Comparison of ENCODE assay signal across 19 cellular contexts in the genomic region with DNA sequence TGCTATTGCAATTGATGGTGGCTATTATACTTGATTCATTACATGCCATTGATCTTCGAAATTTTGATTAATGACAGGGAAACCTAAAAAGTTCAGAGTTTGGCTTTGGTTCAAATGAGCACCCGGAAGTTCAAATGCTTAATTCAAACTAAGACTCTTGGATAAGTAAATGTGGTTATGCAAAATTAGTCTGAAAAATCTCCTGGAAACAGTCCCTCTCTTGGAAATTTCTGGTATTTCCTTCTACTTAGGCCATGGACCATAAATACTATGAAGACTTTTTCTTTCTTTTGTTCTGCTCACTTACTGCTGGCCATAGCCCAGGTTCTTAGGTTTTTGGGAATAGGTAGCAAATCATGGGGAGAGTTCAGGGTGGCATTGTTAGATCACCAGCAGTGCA.
DNase-seq lines count a peak whose midpoint lies in the region; ATAC-seq and TF ChIP-seq lines count a peak whose summit lies in the region.
"Had no signal": no experiment of that assay in that cellular context is flagged by ENCODE, and none has a peak within 500 bp of the region (broad histone marks: within the 10 kb centered on the region; RNA-seq: fewer than 3 reads in every experiment).

No MANE protein-coding gene starts in this region.

- H3K4me3 Mint-ChIP-seq in activated CD8-positive, alpha-beta memory T cell treated with anti-CD3 and anti-CD28 coated beads, Interleukin-2, amount 10 ng/mL, durations not matched to agents 7 days and 5 days, result no peak overlapping the region
- H3K4me3 Mint-ChIP-seq: CD4-positive, alpha-beta T cell; H9; IgD-negative memory B cell had no signal

- in situ Hi-C loops in astrocyte of the cerebellum (cut with HindIII; ENCODE audit: low sequenced_read_pairs), result no loop called here

- peak; percentile 72 for DNase-seq in AG10803 (ENCODE audit: low read depth)
- DNase-seq in GM03348 (ENCODE audit: low spot score), result peak; percentile 51
- peak; percentile 49 for DNase-seq in astrocyte of the cerebellum (ENCODE audit: low read depth)
- DNase-seq in fibroblast of the aortic adventitia (ENCODE audit: low read depth), result peak; percentile 66
- DNase-seq in stimulated activated CD4-positive, alpha-beta T cell treated with anti-CD3 and anti-CD28 coated beads, Interleukin-2, amount 100 ng/mL, for 24 hours, result no peak
- no peak for DNase-seq in activated CD4-positive, alpha-beta T cell treated with anti-CD3 and anti-CD28 coated beads for 4 hours
- DNase-seq in activated CD8-positive, alpha-beta memory T cell treated with anti-CD3 and anti-CD28 coated beads, Interleukin-2, amount 10 ng/mL, durations not matched to agents 7 days and 5 days, result no peak
- DNase-seq: 8988T; AML-193; Caco-2; CD4-positive, alpha-beta T cell; DMS153; DMS79; GF-D8; H9; KBM-7 had no signal

- CTCF ChIA-PET in activated CD8-positive, alpha-beta memory T cell treated with anti-CD3 and anti-CD28 coated beads, Interleukin-2, amount 10 ng/mL, durations not matched to agents 7 days and 5 days (lab: Charles Lee), result no interaction called here

- no peak overlapping the region for H3K27ac Mint-ChIP-seq in activated CD8-positive, alpha-beta memory T cell treated with anti-CD3 and anti-CD28 coated beads, Interleukin-2, amount 10 ng/mL, durations not matched to agents 7 days and 5 days
- H3K27ac Mint-ChIP-seq: CD4-positive, alpha-beta T cell; H9; IgD-negative memory B cell had no signal

- H3K9me3 Mint-ChIP-seq in activated CD8-positive, alpha-beta memory T cell treated with anti-CD3 and anti-CD28 coated beads, Interleukin-2, amount 10 ng/mL, durations not matched to agents 7 days and 5 days (ENCODE audit: low read depth), result no peaks in the 10 kb centered on the region
- H3K9me3 Mint-ChIP-seq: CD4-positive, alpha-beta T cell; H9; IgD-negative memory B cell had no signal

- H3K27me3 Mint-ChIP-seq in activated CD8-positive, alpha-beta memory T cell treated with anti-CD3 and anti-CD28 coated beads, Interleukin-2, amount 10 ng/mL, durations not matched to agents 7 days and 5 days, result peaks cover 24% of the 10 kb centered on the region

- H3K4me3 ChIP-seq in AG10803 (ENCODE audit: low read length) (no peak overlapping the region), astrocyte of the cerebellum (ENCODE audit: low read depth, low read length) (no peak overlapping the region), fibroblast of the aortic adventitia (ENCODE audit: low read depth, low read length) (no peak overlapping the region)
- H3K4me3 ChIP-seq: GM12878 had no signal

- no peak for ATAC-seq in HG02973 (IDR thresholded peaks at IDR 0.05; ENCODE audit: unreplicated experiment)
- no peak for ATAC-seq in activated CD8-positive, alpha-beta memory T cell treated with anti-CD3 and anti-CD28 coated beads, Interleukin-2, amount 10 ng/mL, durations not matched to agents 7 days and 5 days
- ATAC-seq: GM12878 had no signal

- peak; percentile 21; the same call in 1 of the 2 replicates for TF ChIP-seq CTCF in AG10803 (conservative IDR thresholded peaks at IDR 0.05; ENCODE audit: low read length)
- no peak for TF ChIP-seq CTCF in astrocyte of the cerebellum (IDR thresholded peaks at IDR 0.05; ENCODE audit: low read depth, low read length, missing control alignments)
- TF ChIP-seq CTCF in fibroblast of the aortic adventitia (IDR thresholded peaks at IDR 0.05; ENCODE audit: insufficient read depth, low read length), result no peak

- no peaks in the 10 kb centered on the region for H3K36me3 Mint-ChIP-seq in activated CD8-positive, alpha-beta memory T cell treated with anti-CD3 and anti-CD28 coated beads, Interleukin-2, amount 10 ng/mL, durations not matched to agents 7 days and 5 days
- H3K36me3 Mint-ChIP-seq: IgD-negative memory B cell had no signal

- H3K4me1 Mint-ChIP-seq in activated CD8-positive, alpha-beta memory T cell treated with anti-CD3 and anti-CD28 coated beads, Interleukin-2, amount 10 ng/mL, durations not matched to agents 7 days and 5 days, result no peaks in the 10 kb centered on the region
- H3K4me1 Mint-ChIP-seq: H9, IgD-negative memory B cell had no signal

Comparison
In these comparisons a context has a peak if more than half of its experiments do, and no peak if none do; other contexts are left out.
1. DNase-seq: peak in AG10803 (single experiment), GM03348 (single experiment), astrocyte of the cerebellum (single experiment) and fibroblast of the aortic adventitia (single experiment); none in stimulated activated CD4-positive, alpha-beta T cell treated with anti-CD3 and anti-CD28 coated beads, Interleukin-2, amount 100 ng/mL, for 24 hours (0 of 2), activated CD4-positive, alpha-beta T cell treated with anti-CD3 and anti-CD28 coated beads for 4 hours (0 of 2) and activated CD8-positive, alpha-beta memory T cell treated with anti-CD3 and anti-CD28 coated beads, Interleukin-2, amount 10 ng/mL, durations not matched to agents 7 days and 5 days (single experiment).